Comparison of ENCODE assay signal across 21 cellular contexts in the genomic region with DNA sequence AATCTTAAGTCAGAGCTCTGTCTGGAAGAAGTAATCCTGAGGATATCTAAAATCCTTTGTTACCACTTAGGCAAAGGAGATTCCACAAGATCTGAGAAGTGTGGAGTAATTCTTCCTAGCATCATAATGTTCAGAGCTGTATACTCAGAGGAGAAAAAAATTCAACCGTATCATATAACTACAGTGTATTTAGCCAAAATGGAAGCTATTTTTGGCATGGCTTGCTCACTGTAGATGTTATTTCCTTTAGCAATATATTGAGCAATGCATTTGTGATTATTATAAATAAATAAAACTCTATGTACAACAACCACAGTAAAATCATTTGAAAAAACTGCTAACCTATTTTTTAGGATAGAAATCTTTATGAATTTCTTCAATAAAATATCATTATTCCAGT.
"Had no signal": no experiment of that assay in that cellular context is flagged by ENCODE, and none has a peak within 500 bp of the region (broad histone marks: within the 10 kb centered on the region; RNA-seq: fewer than 3 reads in every experiment).

No MANE protein-coding gene starts in this region.

- ATAC-seq: activated naive CD8-positive, alpha-beta T cell treated with anti-CD3 and anti-CD28 coated beads, Interleukin-2, amount 50 U/mL, for 24 hours; activated T-cell treated with anti-CD3 and anti-CD28 coated beads, Interleukin-2, amount 50 U/mL, for 4 hours; left lobe of liver had no signal

- H3K4me3 ChIP-seq: ascending aorta, esophagus muscularis mucosa, skin epidermis, suprapubic skin, vagina had no signal

- H3K9me3 Mint-ChIP-seq: dendritic cell treated with granulocyte-macrophage colony-stimulating factor and Interleukin-4, amounts not matched to agents 40 ng/mL and 50 ng/mL, for 4 days had no signal

- H3K4me1 Mint-ChIP-seq: activated naive CD4-positive, alpha-beta T cell treated with anti-CD3 and anti-CD28 coated beads, Interleukin-2, amount 10 ng/mL, durations not matched to agents 7 days and 5 days; activated naive CD8-positive, alpha-beta T cell treated with anti-CD3 and anti-CD28 coated beads, Interleukin-2, amount 50 U/mL, for 24 hours had no signal

- H3K27ac Mint-ChIP-seq: activated naive CD4-positive, alpha-beta T cell treated with anti-CD3 and anti-CD28 coated beads, Interleukin-2, amount 10 ng/mL, durations not matched to agents 7 days and 5 days; activated naive CD8-positive, alpha-beta T cell treated with anti-CD3 and anti-CD28 coated beads, Interleukin-2, amount 50 U/mL, for 24 hours; dendritic cell treated with granulocyte-macrophage colony-stimulating factor and Interleukin-4, amounts not matched to agents 40 ng/mL and 50 ng/mL, for 4 days; progenitor cell of endocrine pancreas; stimulated activated naive CD8-positive, alpha-beta T cell treated with anti-CD3 and anti-CD28 coated beads, Interleukin-15, Interleukin-2, amounts not matched to agents 100 ng/mL and 50 ng/mL, for 24 hours had no signal

- DNase-seq: activated CD4-positive, alpha-beta T cell treated with anti-CD3 and anti-CD28 coated beads, Interleukin-2, amount 50 U/mL, for 1 hour; activated CD8-positive, alpha-beta memory T cell treated with anti-CD3 and anti-CD28 coated beads, Interleukin-2, amount 50 U/mL, for 4 hours; activated effector memory CD4-positive, alpha-beta T cell treated with Interleukin-2 at 50 U/mL for 16 hours; activated naive CD4-positive, alpha-beta T cell treated with anti-CD3 and anti-CD28 coated beads, Interleukin-2, amount 10 ng/mL, durations not matched to agents 7 days and 5 days; activated naive CD8-positive, alpha-beta T cell treated with anti-CD3 and anti-CD28 coated beads, Interleukin-2, amount 50 U/mL, for 24 hours; activated T-cell treated with anti-CD3 and anti-CD28 coated beads, Interleukin-2, amount 50 U/mL, for 4 hours; effector CD8-positive, alpha-beta T cell; hypothalamus; kidney; midbrain; T1000; trophoblast cell had no signal

- H3K4me3 Mint-ChIP-seq: activated naive CD4-positive, alpha-beta T cell treated with anti-CD3 and anti-CD28 coated beads, Interleukin-2, amount 10 ng/mL, durations not matched to agents 7 days and 5 days; activated naive CD8-positive, alpha-beta T cell treated with anti-CD3 and anti-CD28 coated beads, Interleukin-2, amount 50 U/mL, for 24 hours; activated T-cell treated with anti-CD3 and anti-CD28 coated beads, Interleukin-2, amount 50 U/mL, for 4 hours; dendritic cell treated with granulocyte-macrophage colony-stimulating factor and Interleukin-4, amounts not matched to agents 40 ng/mL and 50 ng/mL, for 4 days; stimulated activated naive CD8-positive, alpha-beta T cell treated with anti-CD3 and anti-CD28 coated beads, Interleukin-15, Interleukin-2, amounts not matched to agents 100 ng/mL and 50 ng/mL, for 24 hours had no signal

- H3K36me3 Mint-ChIP-seq: activated naive CD4-positive, alpha-beta T cell treated with anti-CD3 and anti-CD28 coated beads, Interleukin-2, amount 10 ng/mL, durations not matched to agents 7 days and 5 days had no signal

- H3K27me3 Mint-ChIP-seq: activated naive CD4-positive, alpha-beta T cell treated with anti-CD3 and anti-CD28 coated beads, Interleukin-2, amount 10 ng/mL, durations not matched to agents 7 days and 5 days; activated naive CD8-positive, alpha-beta T cell treated with anti-CD3 and anti-CD28 coated beads, Interleukin-2, amount 50 U/mL, for 24 hours; dendritic cell treated with granulocyte-macrophage colony-stimulating factor and Interleukin-4, amounts not matched to agents 40 ng/mL and 50 ng/mL, for 4 days; progenitor cell of endocrine pancreas; stimulated activated naive CD8-positive, alpha-beta T cell treated with anti-CD3 and anti-CD28 coated beads, Interleukin-15, Interleukin-2, amounts not matched to agents 100 ng/mL and 50 ng/mL, for 24 hours had no signal
